In genomic region chr9:93366119-93366447, GRCh38 we compare ENCODE assay signal across 16 cellular contexts.
DNase-seq lines count a peak whose midpoint lies in the region; ATAC-seq and TF ChIP-seq lines count a peak whose summit lies in the region.
"Had no signal": no experiment of that assay in that cellular context is flagged by ENCODE, and none has a peak within 500 bp of the region (broad histone marks: within the 10 kb centered on the region; RNA-seq: fewer than 3 reads in every experiment).

No MANE protein-coding gene starts in this region.

- peaks cover 17% of the 10 kb centered on the region for H3K27me3 Mint-ChIP-seq in activated CD4-positive, alpha-beta T cell treated with anti-CD3 and anti-CD28 coated beads, Interleukin-2, amount 10 ng/mL, durations not matched to agents 24 days and 14 days
- peaks cover 15% of the 10 kb centered on the region for H3K27me3 Mint-ChIP-seq in endodermal cell (ENCODE audit: insufficient read depth)

- no peak overlapping the region for H3K27ac ChIP-seq in Karpas-422 (ENCODE audit: low read length)
- no peak overlapping the region for H3K27ac ChIP-seq in endodermal cell (ENCODE audit: low read depth, low read length)
- H3K27ac ChIP-seq in upper lobe of right lung, result no peak overlapping the region
- no peak overlapping the region for H3K27ac ChIP-seq in heart right ventricle
- H3K27ac ChIP-seq: 22Rv1 had no signal

- no peak overlapping the region for H3K4me3 Mint-ChIP-seq in activated CD4-positive, alpha-beta T cell treated with anti-CD3 and anti-CD28 coated beads, Interleukin-2, amount 10 ng/mL, durations not matched to agents 24 days and 14 days
- H3K4me3 Mint-ChIP-seq in endodermal cell, result peak overlapping the region; percentile 15
- H3K4me3 Mint-ChIP-seq: CD4-positive, CD25-positive, alpha-beta regulatory T cell; HFFc6 had no signal

- TF ChIP-seq CTCF in endodermal cell (conservative IDR thresholded peaks at IDR 0.05) (no peak), upper lobe of right lung (IDR thresholded peaks at IDR 0.05) (no peak), heart right ventricle (IDR thresholded peaks at IDR 0.05) (no peak)

- H3K9ac ChIP-seq in Karpas-422 (ENCODE audit: low read length) (peak overlapping the region; percentile 17; the same call in 1 of the 2 replicates), endodermal cell (ENCODE audit: extremely low read depth, low read length, poor library complexity, severe bottlenecking) (no peak overlapping the region)

- H3K4me2 ChIP-seq in Karpas-422 (ENCODE audit: low read depth, low read length, poor library complexity, severe bottlenecking), result peak overlapping the region; percentile 7

- H3K9me2 ChIP-seq in Karpas-422 (replicated peaks; ENCODE audit: insufficient read depth, low read length), result no peaks in the 10 kb centered on the region

- no peaks in the 10 kb centered on the region for H3K36me3 Mint-ChIP-seq in activated CD4-positive, alpha-beta T cell treated with anti-CD3 and anti-CD28 coated beads, Interleukin-2, amount 10 ng/mL, durations not matched to agents 24 days and 14 days (ENCODE audit: low read depth)
- H3K36me3 Mint-ChIP-seq in endodermal cell (ENCODE audit: low read depth), result peaks cover 23% of the 10 kb centered on the region
- H3K36me3 Mint-ChIP-seq: CD4-positive, CD25-positive, alpha-beta regulatory T cell had no signal

- intact Hi-C loops in activated CD4-positive, alpha-beta T cell treated with anti-CD3 and anti-CD28 coated beads, Interleukin-2, amount 10 ng/mL, durations not matched to agents 24 days and 14 days (cut with micrococcal nuclease), result no loop called here
- intact Hi-C loops in upper lobe of right lung (cut with DNase I) (no loop called here), heart right ventricle (cut with DNase I) (no loop called here)

- H3K36me3 ChIP-seq in Karpas-422 (ENCODE audit: insufficient read depth, low read length) (no peaks in the 10 kb centered on the region), endodermal cell (ENCODE audit: control insufficient read depth, insufficient read depth, low read length) (no peaks in the 10 kb centered on the region), upper lobe of right lung (no peaks in the 10 kb centered on the region), heart right ventricle (no peaks in the 10 kb centered on the region)

- H3K9me3 Mint-ChIP-seq in activated CD4-positive, alpha-beta T cell treated with anti-CD3 and anti-CD28 coated beads, Interleukin-2, amount 10 ng/mL, durations not matched to agents 24 days and 14 days, result peaks cover 17% of the 10 kb centered on the region
- H3K9me3 Mint-ChIP-seq in endodermal cell, result peaks cover 44% of the 10 kb centered on the region

- WGBS in endodermal cell (ENCODE audit: insufficient coverage in 1 of 2, insufficient read length in 1 of 2), 2 experiments, result 77 to 92% methylated on average over 7 to 12 of the region's 12 CpGs
- WGBS in heart right ventricle, 2 donors, result 70 to 79% methylated on average over 12 of the region's 12 CpGs

- H3K9me3 ChIP-seq in Karpas-422 (ENCODE audit: low read length), result 0 out of 2 replicates have a peak, but pooled peaks cover 7% of the 10 kb centered on the region
- peaks cover 34% of the 10 kb centered on the region for H3K9me3 ChIP-seq in endodermal cell (ENCODE audit: control insufficient read depth, low read length)
- H3K9me3 ChIP-seq in upper lobe of right lung, result peaks cover 12% of the 10 kb centered on the region
- peaks cover 0 to 21% (median 12%) of the 10 kb centered on the region in 11 donors for H3K9me3 ChIP-seq in heart right ventricle

- ATAC-seq in upper lobe of right lung, result peak; percentile 23
- no peak for ATAC-seq in HG02885 (IDR thresholded peaks at IDR 0.05; ENCODE audit: poor library complexity, unreplicated experiment)
- ATAC-seq in heart right ventricle, result no peak

- H3K79me2 ChIP-seq in Karpas-422 (ENCODE audit: low read length), result no peaks in the 10 kb centered on the region

- H3K4me3 ChIP-seq in Karpas-422 (ENCODE audit: low read length), result no peak overlapping the region
- no peak overlapping the region for H3K4me3 ChIP-seq in endodermal cell (ENCODE audit: low read length)
- H3K4me3 ChIP-seq in upper lobe of right lung, result no peak overlapping the region
- H3K4me3 ChIP-seq in heart right ventricle, result no peak overlapping the region
- H3K4me3 ChIP-seq: K562 had no signal

- DNase-seq in activated CD4-positive, alpha-beta T cell treated with anti-CD3 and anti-CD28 coated beads, Interleukin-2, amount 10 ng/mL, durations not matched to agents 24 days and 14 days, result no peak
- DNase-seq in activated CD4-positive, alpha-beta T cell treated with anti-CD3 and anti-CD28 coated beads, Interleukin-2, amount 50 U/mL, for 4 hours, result no peak
- DNase-seq in Karpas-422, result peak; percentile 54
- DNase-seq in endodermal cell, result no peak
- DNase-seq in upper lobe of right lung, result no peak
- DNase-seq in NCI-H345 treated with DMSO at 0.1 percent for 48 hours (lab: John Stamatoyannopoulos, UW; ENCODE audit: unreplicated experiment), result no peak
- DNase-seq in heart right ventricle, result no peak
- DNase-seq: Calu3; CD4-positive, CD25-positive, alpha-beta regulatory T cell; DMS 273 treated with DMSO at 0.1 percent for 48 hours; GOT3; HCEC 1CT; HFFc6 had no signal

- no peak overlapping the region for H2AFZ ChIP-seq in Karpas-422 (ENCODE audit: low read length)

- H3K4me1 ChIP-seq in Karpas-422 (ENCODE audit: low read length) (peaks cover 9% of the 10 kb centered on the region), endodermal cell (ENCODE audit: control insufficient read depth, insufficient read depth, low read length) (peaks cover 3% of the 10 kb centered on the region), upper lobe of right lung (no peaks in the 10 kb centered on the region), heart right ventricle (no peaks in the 10 kb centered on the region)

- peak overlapping the region; percentile 19 for H3K27ac Mint-ChIP-seq in activated CD4-positive, alpha-beta T cell treated with anti-CD3 and anti-CD28 coated beads, Interleukin-2, amount 10 ng/mL, durations not matched to agents 24 days and 14 days
- H3K27ac Mint-ChIP-seq in endodermal cell, result no peak overlapping the region
- H3K27ac Mint-ChIP-seq: HFFc6 had no signal

- no peaks in the 10 kb centered on the region for H4K20me1 ChIP-seq in Karpas-422 (ENCODE audit: insufficient read depth, low read depth, low read length)

- H3K4me1 Mint-ChIP-seq in activated CD4-positive, alpha-beta T cell treated with anti-CD3 and anti-CD28 coated beads, Interleukin-2, amount 10 ng/mL, durations not matched to agents 24 days and 14 days, result no peaks in the 10 kb centered on the region
- H3K4me1 Mint-ChIP-seq in endodermal cell, result peaks cover 11% of the 10 kb centered on the region
- H3K4me1 Mint-ChIP-seq: CD4-positive, CD25-positive, alpha-beta regulatory T cell had no signal

- H3K27me3 ChIP-seq in Karpas-422 (ENCODE audit: low read length) (no peaks in the 10 kb centered on the region), endodermal cell (ENCODE audit: control insufficient read depth, insufficient read depth, low read length, poor library complexity, severe bottlenecking) (no peaks in the 10 kb centered on the region), upper lobe of right lung (no peaks in the 10 kb centered on the region), heart right ventricle (no peaks in the 10 kb centered on the region)
